Comparison of ENCODE assay signal across 1 cellular context in the genomic region with DNA sequence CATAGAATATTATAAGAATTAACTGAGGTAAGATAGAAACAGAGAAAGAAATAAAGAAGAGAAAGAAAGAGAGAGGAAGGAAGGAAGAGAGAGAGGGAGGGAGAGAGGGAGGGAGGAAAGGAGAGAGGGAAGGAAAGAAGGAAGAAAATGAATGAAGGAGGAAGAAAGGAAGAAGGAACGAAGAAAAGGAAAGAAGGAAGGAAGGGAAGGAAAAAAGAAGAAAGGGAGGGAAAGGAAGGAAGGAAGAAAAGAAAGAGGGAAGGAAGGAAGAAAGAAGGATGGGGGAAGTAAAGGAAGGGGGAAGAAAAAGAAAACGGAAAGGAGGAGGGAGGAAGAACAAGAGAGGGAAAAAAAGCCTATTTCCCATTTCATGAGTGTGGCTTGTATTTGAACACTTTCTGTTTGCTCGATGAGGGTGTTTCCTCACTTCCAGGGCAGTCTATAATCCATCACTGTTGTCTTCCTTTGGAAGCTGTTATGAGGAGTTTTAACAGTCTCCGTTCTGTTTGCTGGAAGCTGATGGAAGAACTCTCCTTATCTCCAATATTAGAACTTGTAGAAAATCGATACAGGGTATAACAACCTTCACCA.
A peak's percentile ranks its signal among the peaks of the same experiment; 100 is the strongest.
TF ChIP-seq lines count a peak whose summit lies in the region.

No MANE protein-coding gene starts in this region.

TF ChIP-seq in K562, 482 proteins besides CTCF, POLR2A, EP300 and RAD21 (continued from another document):
- TF ChIP-seq, protein P1, sequence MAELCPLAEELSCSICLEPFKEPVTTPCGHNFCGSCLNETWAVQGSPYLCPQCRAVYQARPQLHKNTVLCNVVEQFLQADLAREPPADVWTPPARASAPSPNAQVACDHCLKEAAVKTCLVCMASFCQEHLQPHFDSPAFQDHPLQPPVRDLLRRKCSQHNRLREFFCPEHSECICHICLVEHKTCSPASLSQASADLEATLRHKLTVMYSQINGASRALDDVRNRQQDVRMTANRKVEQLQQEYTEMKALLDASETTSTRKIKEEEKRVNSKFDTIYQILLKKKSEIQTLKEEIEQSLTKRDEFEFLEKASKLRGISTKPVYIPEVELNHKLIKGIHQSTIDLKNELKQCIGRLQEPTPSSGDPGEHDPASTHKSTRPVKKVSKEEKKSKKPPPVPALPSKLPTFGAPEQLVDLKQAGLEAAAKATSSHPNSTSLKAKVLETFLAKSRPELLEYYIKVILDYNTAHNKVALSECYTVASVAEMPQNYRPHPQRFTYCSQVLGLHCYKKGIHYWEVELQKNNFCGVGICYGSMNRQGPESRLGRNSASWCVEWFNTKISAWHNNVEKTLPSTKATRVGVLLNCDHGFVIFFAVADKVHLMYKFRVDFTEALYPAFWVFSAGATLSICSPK (IDR thresholded peaks at IDR 0.05; ENCODE audit: borderline replicate concordance), result peak; percentile 70; the same call in 1 of the 2 replicates
- TF ChIP-seq ZFP30 (CRISPR knock-in tag; IDR thresholded peaks at IDR 0.05; ENCODE audit: borderline replicate concordance), result no peak
TF ChIP-seq in K562: peak in this region for 19.
